ENCODE assay signal across 23 cellular contexts in the genomic region with DNA sequence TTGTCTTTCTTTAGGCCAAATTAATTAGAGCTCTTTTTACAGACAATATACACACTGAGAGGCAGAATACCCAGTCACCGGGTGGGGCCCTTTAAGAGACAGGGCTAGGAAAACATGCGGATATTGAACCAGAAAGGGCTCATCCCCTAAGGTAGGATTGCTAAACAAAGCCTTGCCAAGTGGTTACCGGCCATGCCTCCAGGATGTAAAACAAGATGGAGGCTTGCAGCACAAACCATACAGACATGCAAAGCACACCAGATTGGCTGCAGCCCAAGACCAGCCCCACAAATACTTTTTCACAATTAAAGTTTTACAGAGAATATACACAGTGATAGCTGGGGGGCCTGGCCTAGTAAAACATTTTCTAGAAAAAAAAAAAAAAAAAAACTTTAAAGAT.
"Had no signal": no experiment of that assay in that cellular context is flagged by ENCODE, and none has a peak within 500 bp of the region (broad histone marks: within the 10 kb centered on the region; RNA-seq: fewer than 3 reads in every experiment).

No MANE protein-coding gene starts in this region.

- ATAC-seq: activated CD4-positive, alpha-beta T cell treated with anti-CD3 and anti-CD28 coated beads for 36 hours; activated CD8-positive, alpha-beta T cell treated with anti-CD3 and anti-CD28 coated beads for 36 hours; activated T-cell treated with anti-CD3 and anti-CD28 coated beads, Interleukin-2, amount 50 U/mL, for 72 hours; esophagus mucosa; left lung; mucosa of descending colon; naive thymus-derived CD4-positive, alpha-beta T cell; pancreas had no signal

- H3K27me3 Mint-ChIP-seq: activated CD4-positive, alpha-beta T cell treated with anti-CD3 and anti-CD28 coated beads for 36 hours; activated CD8-positive, alpha-beta T cell treated with anti-CD3 and anti-CD28 coated beads for 36 hours; activated naive CD8-positive, alpha-beta T cell; brain; central memory CD8-positive, alpha-beta T cell; naive thymus-derived CD4-positive, alpha-beta T cell; stimulated activated naive CD8-positive, alpha-beta T cell treated with anti-CD3 and anti-CD28 coated beads, Interleukin-15, Interleukin-2, amounts not matched to agents 100 ng/mL and 50 ng/mL, for 24 hours; type B pancreatic cell had no signal

- H3K36me3 Mint-ChIP-seq: activated naive CD8-positive, alpha-beta T cell; brain; naive thymus-derived CD4-positive, alpha-beta T cell; type B pancreatic cell had no signal

- H3K27ac ChIP-seq: coronary artery, hepatocyte, left lung, pancreas, sigmoid colon, spleen, suprapubic skin, WERI-Rb-1 had no signal

- H3K4me1 ChIP-seq: left lung, pancreas, sigmoid colon, spleen, suprapubic skin had no signal

- H3K27me3 ChIP-seq: hepatocyte, left lung, sigmoid colon, spleen, suprapubic skin had no signal

- H3K27ac Mint-ChIP-seq: activated CD4-positive, alpha-beta T cell treated with anti-CD3 and anti-CD28 coated beads for 36 hours; activated CD8-positive, alpha-beta T cell treated with anti-CD3 and anti-CD28 coated beads for 36 hours; activated naive CD8-positive, alpha-beta T cell; activated T-cell treated with anti-CD3 and anti-CD28 coated beads, Interleukin-2, amount 50 U/mL, for 72 hours; brain; naive thymus-derived CD4-positive, alpha-beta T cell; stimulated activated naive CD8-positive, alpha-beta T cell treated with anti-CD3 and anti-CD28 coated beads, Interleukin-15, Interleukin-2, amounts not matched to agents 100 ng/mL and 50 ng/mL, for 24 hours; type B pancreatic cell had no signal

- H3K4me3 Mint-ChIP-seq: activated CD4-positive, alpha-beta T cell treated with anti-CD3 and anti-CD28 coated beads for 36 hours; activated CD8-positive, alpha-beta T cell treated with anti-CD3 and anti-CD28 coated beads for 36 hours; activated naive CD8-positive, alpha-beta T cell; activated T-cell treated with anti-CD3 and anti-CD28 coated beads, Interleukin-2, amount 50 U/mL, for 72 hours; brain; central memory CD8-positive, alpha-beta T cell; naive thymus-derived CD4-positive, alpha-beta T cell; stimulated activated naive CD8-positive, alpha-beta T cell treated with anti-CD3 and anti-CD28 coated beads, Interleukin-15, Interleukin-2, amounts not matched to agents 100 ng/mL and 50 ng/mL, for 24 hours; type B pancreatic cell had no signal

- H3K9me3 ChIP-seq: left lung, mucosa of descending colon, pancreas, sigmoid colon, suprapubic skin had no signal

- H3K36me3 ChIP-seq: left lung, pancreas, sigmoid colon, spleen, suprapubic skin, WERI-Rb-1 had no signal

- H3K9me3 Mint-ChIP-seq: activated CD8-positive, alpha-beta T cell treated with anti-CD3 and anti-CD28 coated beads for 36 hours; stimulated activated naive CD8-positive, alpha-beta T cell treated with anti-CD3 and anti-CD28 coated beads, Interleukin-15, Interleukin-2, amounts not matched to agents 100 ng/mL and 50 ng/mL, for 24 hours; type B pancreatic cell had no signal

- H3K4me1 Mint-ChIP-seq: activated CD4-positive, alpha-beta T cell treated with anti-CD3 and anti-CD28 coated beads for 36 hours; brain; central memory CD8-positive, alpha-beta T cell; naive thymus-derived CD4-positive, alpha-beta T cell had no signal

- DNase-seq: activated CD4-positive, alpha-beta T cell treated with anti-CD3 and anti-CD28 coated beads for 36 hours; activated CD8-positive, alpha-beta memory T cell treated with anti-CD3 and anti-CD28 coated beads, Interleukin-2, amount 50 U/mL, for 4 hours; activated CD8-positive, alpha-beta T cell treated with anti-CD3 and anti-CD28 coated beads for 36 hours; activated gamma-delta T cell treated with Interleukin-2 at 50 U/mL for 16 hours; activated T-cell treated with anti-CD3 and anti-CD28 coated beads, Interleukin-2, amount 50 U/mL, for 72 hours; amniotic stem cell; left lung; mammary epithelial cell; mucosa of descending colon; naive thymus-derived CD4-positive, alpha-beta T cell; pancreas; sigmoid colon; spleen; WERI-Rb-1 had no signal

- H3K4me3 ChIP-seq: coronary artery, hepatocyte, left lung, mucosa of descending colon, pancreas, sigmoid colon, spleen, suprapubic skin had no signal
